11 cellular contexts compared by ENCODE assay signal in genomic region chrX:2629316-2630168, GRCh38.
DNase-seq lines count a peak whose midpoint lies in the region; ATAC-seq and TF ChIP-seq lines count a peak whose summit lies in the region.
"Had no signal": no experiment of that assay in that cellular context is flagged by ENCODE, and none has a peak within 500 bp of the region (broad histone marks: within the 10 kb centered on the region; RNA-seq: fewer than 3 reads in every experiment).

No MANE protein-coding gene starts in this region.

- peak; percentile 28 for DNase-seq in activated CD4-positive, alpha-beta memory T cell treated with anti-CD3 and anti-CD28 coated beads, Interleukin-2, amount 10 ng/mL, durations not matched to agents 7 days and 5 days
- DNase-seq in lower lobe of right lung (no peak), EL (no peak), NCI-H526 (lab: John Stamatoyannopoulos, UW) (no peak), NK-92 (lab: John Stamatoyannopoulos, UW; ENCODE audit: unreplicated experiment) (no peak)
- DNase-seq: NCI-H82, nephron progenitor cell had no signal

- no peaks in the 10 kb centered on the region for H3K27me3 Mint-ChIP-seq in activated CD4-positive, alpha-beta memory T cell treated with anti-CD3 and anti-CD28 coated beads, Interleukin-2, amount 10 ng/mL, durations not matched to agents 7 days and 5 days

- peak overlapping the region in 9 of 11 experiments; percentile 44 to 75 (median 69); a peak in 18 of 22 replicates for H3K9ac ChIP-seq in BLaER1 treated with 17β-estradiol and CSF1 and Interleukin-3, amounts not matched to agents 10 nM and 100 nM

- TF ChIP-seq CTCF in HEK293 (tag by site-specific recombination; IDR thresholded peaks at IDR 0.05) (no peak), lower lobe of right lung (IDR thresholded peaks at IDR 0.05) (no peak)

- H3K4me2 ChIP-seq in BLaER1 treated with 17β-estradiol and CSF1 and Interleukin-3, amounts not matched to agents 10 nM and 100 nM = peak overlapping the region in 9 of 11 experiments; percentile 1 to 40 (median 11); a peak in 10 of 22 replicates

- H3K36me3 ChIP-seq in BLaER1 treated with 17β-estradiol and CSF1 and Interleukin-3, amounts not matched to agents 10 nM and 100 nM = peaks cover 41 to 83% (median 52%) of the 10 kb centered on the region in 11 experiments
- H3K36me3 ChIP-seq in HEK293 (ENCODE audit: control insufficient read depth in 2 of 2, insufficient read depth in 1 of 2, low read length in 2 of 2) (peaks cover 14 to 38% of the 10 kb centered on the region in 2 experiments), lower lobe of right lung (peaks cover 25% of the 10 kb centered on the region)

- H3K9me3 ChIP-seq in BLaER1 treated with 17β-estradiol and CSF1 and Interleukin-3, amounts not matched to agents 10 nM and 100 nM (replicated peaks in 1 of 11) = peaks cover 36 to 69% (median 52%) of the 10 kb centered on the region in 11 experiments
- H3K9me3 ChIP-seq in HEK293 (ENCODE audit: control insufficient read depth, insufficient read depth, low read depth, low read length) (no peaks in the 10 kb centered on the region), lower lobe of right lung (peaks cover 13% of the 10 kb centered on the region)
- H3K9me3 ChIP-seq: vagina had no signal

- peaks cover 56% of the 10 kb centered on the region for H3K4me1 Mint-ChIP-seq in activated CD4-positive, alpha-beta memory T cell treated with anti-CD3 and anti-CD28 coated beads, Interleukin-2, amount 10 ng/mL, durations not matched to agents 7 days and 5 days
- H3K4me1 Mint-ChIP-seq: nephron progenitor cell had no signal

- ATAC-seq in lower lobe of right lung = peak in 1 of 2 donors; percentile 16
- no peak for ATAC-seq in HG02763 (IDR thresholded peaks at IDR 0.05; ENCODE audit: unreplicated experiment)

- peaks cover 44% of the 10 kb centered on the region for H3K9me3 Mint-ChIP-seq in activated CD4-positive, alpha-beta memory T cell treated with anti-CD3 and anti-CD28 coated beads, Interleukin-2, amount 10 ng/mL, durations not matched to agents 7 days and 5 days

- intact Hi-C loops in lower lobe of right lung (cut with DNase I) = no loop called here

- POLR2A ChIA-PET in HEK293 (lab: Yijun Ruan, JAX) = no interaction called here
- POLR2A ChIA-PET in activated CD4-positive, alpha-beta memory T cell treated with anti-CD3 and anti-CD28 coated beads, Interleukin-2, amount 10 ng/mL, durations not matched to agents 7 days and 5 days (lab: Charles Lee) = no interaction called here

- peaks cover 83% of the 10 kb centered on the region for H3K36me3 Mint-ChIP-seq in activated CD4-positive, alpha-beta memory T cell treated with anti-CD3 and anti-CD28 coated beads, Interleukin-2, amount 10 ng/mL, durations not matched to agents 7 days and 5 days (ENCODE audit: low read depth)

- peaks cover 0 to 20% (median 9%) of the 10 kb centered on the region in 10 experiments; a peak in 8 of 20 replicates for H3K4me1 ChIP-seq in BLaER1 treated with 17β-estradiol and CSF1 and Interleukin-3, amounts not matched to agents 10 nM and 100 nM
- H3K4me1 ChIP-seq in HEK293 (ENCODE audit: control insufficient read depth, insufficient read depth, low read length) = no peaks in the 10 kb centered on the region
- no peaks in the 10 kb centered on the region for H3K4me1 ChIP-seq in lower lobe of right lung
- H3K4me1 ChIP-seq: vagina had no signal

- no peaks in the 10 kb centered on the region for H3K27me3 ChIP-seq in BLaER1 treated with 17β-estradiol and CSF1 and Interleukin-3, amounts not matched to agents 10 nM and 100 nM
- no peaks in the 10 kb centered on the region for H3K27me3 ChIP-seq in lower lobe of right lung (ENCODE audit: low read depth)
- H3K27me3 ChIP-seq: vagina had no signal

- CTCF ChIA-PET in HEK293 (lab: Yijun Ruan, JAX) = no interaction called here
- CTCF ChIA-PET in activated CD4-positive, alpha-beta memory T cell treated with anti-CD3 and anti-CD28 coated beads, Interleukin-2, amount 10 ng/mL, durations not matched to agents 7 days and 5 days (lab: Charles Lee) = no interaction called here

- H3K27ac ChIP-seq in BLaER1 treated with 17β-estradiol and CSF1 and Interleukin-3, amounts not matched to agents 10 nM and 100 nM = peak overlapping the region; percentile 35 to 93 (median 92); a peak in 21 of 22 replicates
- H3K27ac ChIP-seq in HEK293 (ENCODE audit: extremely low read depth, low read depth, low read length) (no peak overlapping the region), lower lobe of right lung (peak overlapping the region; percentile 53)

- no peaks in the 10 kb centered on the region; a peak in 1 of 22 replicates for H4K20me1 ChIP-seq in BLaER1 treated with 17β-estradiol and CSF1 and Interleukin-3, amounts not matched to agents 10 nM and 100 nM

- H3K27ac Mint-ChIP-seq in activated CD4-positive, alpha-beta memory T cell treated with anti-CD3 and anti-CD28 coated beads, Interleukin-2, amount 10 ng/mL, durations not matched to agents 7 days and 5 days = peak overlapping the region; percentile 91
- H3K27ac Mint-ChIP-seq: nephron progenitor cell had no signal

- H3K4me3 ChIP-seq in BLaER1 treated with 17β-estradiol and CSF1 and Interleukin-3, amounts not matched to agents 10 nM and 100 nM = peak overlapping the region in 9 of 10 experiments; percentile 4 to 54 (median 34); a peak in 15 of 20 replicates
- H3K4me3 ChIP-seq in HEK293 (ENCODE audit: low read depth, low read length) (no peak overlapping the region), lower lobe of right lung (no peak overlapping the region)
- H3K4me3 ChIP-seq: vagina had no signal

- H3K4me3 Mint-ChIP-seq in activated CD4-positive, alpha-beta memory T cell treated with anti-CD3 and anti-CD28 coated beads, Interleukin-2, amount 10 ng/mL, durations not matched to agents 7 days and 5 days = peak overlapping the region; percentile 36
- H3K4me3 Mint-ChIP-seq: nephron progenitor cell had no signal

TF ChIP-seq in HEK293, 187 proteins besides CTCF, POLR2A, EP300 and RAD21 (continues in another document):
- TF ChIP-seq GLIS2 (tag by site-specific recombination; IDR thresholded peaks at IDR 0.05) (no peak), HOXD13 (CRISPR knock-in tag; IDR thresholded peaks at IDR 0.05; ENCODE audit: borderline replicate concordance) (no peak), ZXDB (tag by site-specific recombination; IDR thresholded peaks at IDR 0.05) (peak; percentile 19; the same call in 1 of the 2 replicates), ZNF777 (tag by site-specific recombination; IDR thresholded peaks at IDR 0.05; ENCODE audit: borderline replicate concordance) (no peak), ZNF169 (tag by site-specific recombination; IDR thresholded peaks at IDR 0.05) (no peak), ZNF580 (tag by site-specific recombination; IDR thresholded peaks at IDR 0.05) (no peak), ZNF24 (tag by site-specific recombination; IDR thresholded peaks at IDR 0.05) (no peak), MZF1 (tag by site-specific recombination; IDR thresholded peaks at IDR 0.05; ENCODE audit: borderline replicate concordance) (no peak), ZFP69B (tag by site-specific recombination; IDR thresholded peaks at IDR 0.05) (no peak), ZNF324 (tag by site-specific recombination; IDR thresholded peaks at IDR 0.05) (peak; percentile 26; the same call in 1 of the 2 replicates), ZNF132 (tag by site-specific recombination; IDR thresholded peaks at IDR 0.05; ENCODE audit: borderline replicate concordance) (no peak), ZNF610 (tag by site-specific recombination; IDR thresholded peaks at IDR 0.05; ENCODE audit: borderline replicate concordance) (no peak), KLF9 (tag by site-specific recombination; IDR thresholded peaks at IDR 0.05; ENCODE audit: low read depth) (no peak), PRDM10 (tag by site-specific recombination; IDR thresholded peaks at IDR 0.05) (no peak), ZNF660 (tag by site-specific recombination; IDR thresholded peaks at IDR 0.05) (peak; percentile 32)

Comparison
In these comparisons a context has a peak if more than half of its experiments do, and no peak if none do; other contexts are left out.
1. H3K4me3 ChIP-seq: peak in BLaER1 treated with 17β-estradiol and CSF1 and Interleukin-3, amounts not matched to agents 10 nM and 100 nM (9 of 10); none in HEK293 (single experiment) and lower lobe of right lung (single experiment).